Comparison of ENCODE assay signal across 8 cellular contexts in the genomic region with DNA sequence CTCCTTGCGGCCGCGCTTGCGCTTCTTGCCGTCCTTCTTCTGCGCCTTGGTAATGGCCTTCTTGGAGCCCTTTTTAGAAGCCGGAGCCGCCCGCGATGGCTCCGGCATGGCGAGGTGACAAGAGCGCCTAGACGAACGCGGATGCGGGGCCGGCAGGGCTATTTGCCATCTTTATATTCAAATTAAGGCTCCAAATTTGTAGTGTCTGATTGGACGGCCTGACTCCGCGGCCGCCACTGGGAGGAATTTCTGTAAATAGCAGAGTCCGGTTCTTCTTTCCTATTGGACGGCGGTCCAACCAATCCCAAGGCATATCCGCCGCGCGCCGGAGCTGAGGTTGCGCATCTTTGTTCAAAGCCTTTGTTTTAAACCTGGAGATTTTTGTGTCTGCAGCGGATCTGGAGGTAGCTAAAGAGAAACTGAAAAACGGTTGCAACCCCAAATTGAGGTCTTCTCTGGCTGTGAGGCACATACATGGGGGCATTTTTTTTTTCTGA. TPM values are rescaled to one million over a fixed set of nuclear protein-coding genes. Genes with fewer than 3 reads are reported as not detected.
DNase-seq lines count a peak whose midpoint lies in the region; ATAC-seq lines count a peak whose summit lies in the region.

No MANE protein-coding gene starts in this region.

- H3K36me3 Mint-ChIP-seq in activated CD8-positive, alpha-beta memory T cell treated with anti-CD3 and anti-CD28 coated beads, Interleukin-2, amount 10 ng/mL, durations not matched to agents 7 days and 5 days: peaks cover 15% of the 10 kb centered on the region

- peak; percentile 96 for DNase-seq in NCI-H2227 (lab: John Stamatoyannopoulos, UW; ENCODE audit: unreplicated experiment)
- peak; percentile 97 for DNase-seq in activated CD8-positive, alpha-beta memory T cell treated with anti-CD3 and anti-CD28 coated beads, Interleukin-2, amount 10 ng/mL, durations not matched to agents 7 days and 5 days
- DNase-seq in stimulated activated CD8-positive, alpha-beta memory T cell treated with anti-CD3 and anti-CD28 coated beads, Interleukin-4, amount 100 ng/mL, for 4 hours (ENCODE audit: low read depth in 2 of 2, low spot score in 1 of 2): peak; percentile 61 to 67
- DNase-seq in SIG-M5 treated with dmso at 0.1 percent for 504 hours (lab: John Stamatoyannopoulos, UW; ENCODE audit: unreplicated experiment): no peak

- ATAC-seq in GM18498 (IDR thresholded peaks at IDR 0.05; ENCODE audit: unreplicated experiment) (peak; percentile 88), HG02884 (IDR thresholded peaks at IDR 0.05; ENCODE audit: unreplicated experiment) (peak; percentile 80)
- peak; percentile 77 for ATAC-seq in activated CD8-positive, alpha-beta memory T cell treated with anti-CD3 and anti-CD28 coated beads, Interleukin-2, amount 10 ng/mL, durations not matched to agents 7 days and 5 days

- peak overlapping the region; percentile 96 for H3K27ac Mint-ChIP-seq in activated CD8-positive, alpha-beta memory T cell treated with anti-CD3 and anti-CD28 coated beads, Interleukin-2, amount 10 ng/mL, durations not matched to agents 7 days and 5 days

- H3K9me3 ChIP-seq in endocrine pancreas (ENCODE audit: control insufficient read depth, low read length): no peaks in the 10 kb centered on the region
- H3K9me3 ChIP-seq in mononuclear cell (ENCODE audit: low read depth, low read length): no peaks in the 10 kb centered on the region

- no peak overlapping the region for H3K9ac ChIP-seq in endocrine pancreas (ENCODE audit: control insufficient read depth, insufficient read depth, low read length)

- CTCF ChIA-PET in activated CD8-positive, alpha-beta memory T cell treated with anti-CD3 and anti-CD28 coated beads, Interleukin-2, amount 10 ng/mL, durations not matched to agents 7 days and 5 days (lab: Charles Lee): interaction anchor here (0.6 to 6.2 kb wide), 7 partner anchors 8 to 901 kb away, joined by 3 to 69 read pairs (median 26); a partner anchor contains a TSS

- peak overlapping the region; percentile 94 for H3K4me3 Mint-ChIP-seq in activated CD8-positive, alpha-beta memory T cell treated with anti-CD3 and anti-CD28 coated beads, Interleukin-2, amount 10 ng/mL, durations not matched to agents 7 days and 5 days

- no peaks in the 10 kb centered on the region for H3K4me1 ChIP-seq in endocrine pancreas (ENCODE audit: control insufficient read depth, insufficient read depth, low read length)
- H3K4me1 ChIP-seq in mononuclear cell (ENCODE audit: insufficient read depth, low read length): peaks cover 43% of the 10 kb centered on the region

- H3K4me1 Mint-ChIP-seq in activated CD8-positive, alpha-beta memory T cell treated with anti-CD3 and anti-CD28 coated beads, Interleukin-2, amount 10 ng/mL, durations not matched to agents 7 days and 5 days: peaks cover 74% of the 10 kb centered on the region

- no peaks in the 10 kb centered on the region for H3K27me3 Mint-ChIP-seq in activated CD8-positive, alpha-beta memory T cell treated with anti-CD3 and anti-CD28 coated beads, Interleukin-2, amount 10 ng/mL, durations not matched to agents 7 days and 5 days

- H3K4me3 ChIP-seq in endocrine pancreas (ENCODE audit: control insufficient read depth, insufficient read depth, low read length): peak overlapping the region; percentile 11
- H3K4me3 ChIP-seq in mononuclear cell (ENCODE audit: low read length): peak overlapping the region; percentile 35

- no peaks in the 10 kb centered on the region for H3K36me3 ChIP-seq in endocrine pancreas (ENCODE audit: control insufficient read depth, insufficient read depth, low read length)

- no peaks in the 10 kb centered on the region for H3K9me3 Mint-ChIP-seq in activated CD8-positive, alpha-beta memory T cell treated with anti-CD3 and anti-CD28 coated beads, Interleukin-2, amount 10 ng/mL, durations not matched to agents 7 days and 5 days (ENCODE audit: low read depth)

- H3K27me3 ChIP-seq in endocrine pancreas (ENCODE audit: control insufficient read depth, insufficient read depth, low read length): peaks cover 13% of the 10 kb centered on the region
- H3K27me3 ChIP-seq in mononuclear cell (ENCODE audit: insufficient read depth, low read length): peaks cover 80% of the 10 kb centered on the region

RNA-seq across cellular contexts. Expression of a gene that starts 22.6 kb away (rescaled TPM):
- 100 to 1,000 TPM; 145 to 166 TPM for total RNA-seq in activated CD8-positive, alpha-beta memory T cell treated with anti-CD3 and anti-CD28 coated beads, Interleukin-2, amount 10 ng/mL, durations not matched to agents 7 days and 5 days
- total RNA-seq in mononuclear cell: 13.7 TPM

RNA-seq across cellular contexts. Expression of a gene that starts 47.9 kb away (rescaled TPM):
- 1 to 10 TPM; 2.6 to 2.8 TPM for total RNA-seq in activated CD8-positive, alpha-beta memory T cell treated with anti-CD3 and anti-CD28 coated beads, Interleukin-2, amount 10 ng/mL, durations not matched to agents 7 days and 5 days
- total RNA-seq in mononuclear cell: 0.42 TPM

RNA-seq across cellular contexts. Expression of a gene that starts 57.9 kb away (rescaled TPM):
- total RNA-seq in activated CD8-positive, alpha-beta memory T cell treated with anti-CD3 and anti-CD28 coated beads, Interleukin-2, amount 10 ng/mL, durations not matched to agents 7 days and 5 days: 10 to 100 TPM; 65.1 to 66.1 TPM
- 34.5 TPM for total RNA-seq in mononuclear cell
